ENCODE assay signal across 1 cellular context in the genomic region with DNA sequence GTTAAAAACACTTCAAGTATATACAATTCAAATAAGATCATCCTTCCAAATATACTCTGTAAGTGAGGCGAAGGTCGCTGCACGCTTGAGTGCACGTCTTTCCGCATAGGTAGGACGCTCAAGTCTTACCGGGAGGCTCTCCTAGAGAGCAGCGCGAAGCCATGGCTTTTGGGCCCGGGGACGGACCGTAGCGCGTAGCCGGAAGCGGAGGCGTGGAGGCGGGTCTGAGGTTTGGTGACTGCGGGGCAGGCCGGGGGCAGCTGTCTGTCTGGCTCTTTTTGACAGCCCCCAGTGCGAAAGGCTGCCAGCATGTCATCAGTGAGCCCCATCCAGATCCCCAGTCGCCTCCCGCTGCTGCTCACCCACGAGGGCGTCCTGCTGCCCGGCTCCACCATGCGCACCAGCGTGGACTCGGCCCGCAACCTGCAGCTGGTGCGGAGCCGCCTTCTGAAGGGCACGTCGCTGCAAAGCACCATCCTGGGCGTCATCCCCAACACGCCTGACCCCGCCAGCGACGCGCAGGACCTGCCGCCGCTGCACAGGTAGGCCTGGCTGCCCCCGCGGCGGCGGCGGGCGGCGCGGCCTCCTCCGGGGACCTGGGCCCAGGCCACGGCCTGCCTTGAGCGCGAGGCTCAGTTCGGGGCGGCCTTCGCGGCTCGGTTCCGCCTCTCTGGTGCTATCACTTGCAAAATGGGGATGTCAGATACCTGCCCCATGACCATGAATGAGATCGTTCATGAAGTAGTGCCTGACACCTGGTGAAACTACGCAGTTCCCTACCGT.
TF ChIP-seq lines count a peak whose summit lies in the region.

A gene with protein sequence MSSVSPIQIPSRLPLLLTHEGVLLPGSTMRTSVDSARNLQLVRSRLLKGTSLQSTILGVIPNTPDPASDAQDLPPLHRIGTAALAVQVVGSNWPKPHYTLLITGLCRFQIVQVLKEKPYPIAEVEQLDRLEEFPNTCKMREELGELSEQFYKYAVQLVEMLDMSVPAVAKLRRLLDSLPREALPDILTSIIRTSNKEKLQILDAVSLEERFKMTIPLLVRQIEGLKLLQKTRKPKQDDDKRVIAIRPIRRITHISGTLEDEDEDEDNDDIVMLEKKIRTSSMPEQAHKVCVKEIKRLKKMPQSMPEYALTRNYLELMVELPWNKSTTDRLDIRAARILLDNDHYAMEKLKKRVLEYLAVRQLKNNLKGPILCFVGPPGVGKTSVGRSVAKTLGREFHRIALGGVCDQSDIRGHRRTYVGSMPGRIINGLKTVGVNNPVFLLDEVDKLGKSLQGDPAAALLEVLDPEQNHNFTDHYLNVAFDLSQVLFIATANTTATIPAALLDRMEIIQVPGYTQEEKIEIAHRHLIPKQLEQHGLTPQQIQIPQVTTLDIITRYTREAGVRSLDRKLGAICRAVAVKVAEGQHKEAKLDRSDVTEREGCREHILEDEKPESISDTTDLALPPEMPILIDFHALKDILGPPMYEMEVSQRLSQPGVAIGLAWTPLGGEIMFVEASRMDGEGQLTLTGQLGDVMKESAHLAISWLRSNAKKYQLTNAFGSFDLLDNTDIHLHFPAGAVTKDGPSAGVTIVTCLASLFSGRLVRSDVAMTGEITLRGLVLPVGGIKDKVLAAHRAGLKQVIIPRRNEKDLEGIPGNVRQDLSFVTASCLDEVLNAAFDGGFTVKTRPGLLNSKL (plus strand): TSS at position 221 of the 783 bp plus-strand sequence. CDS start 89 bp downstream, at position 310.

TF ChIP-seq in HepG2, 621 proteins besides CTCF, POLR2A, EP300 and RAD21 (continued from another document and continues in another):
- TF ChIP-seq, protein P1, sequence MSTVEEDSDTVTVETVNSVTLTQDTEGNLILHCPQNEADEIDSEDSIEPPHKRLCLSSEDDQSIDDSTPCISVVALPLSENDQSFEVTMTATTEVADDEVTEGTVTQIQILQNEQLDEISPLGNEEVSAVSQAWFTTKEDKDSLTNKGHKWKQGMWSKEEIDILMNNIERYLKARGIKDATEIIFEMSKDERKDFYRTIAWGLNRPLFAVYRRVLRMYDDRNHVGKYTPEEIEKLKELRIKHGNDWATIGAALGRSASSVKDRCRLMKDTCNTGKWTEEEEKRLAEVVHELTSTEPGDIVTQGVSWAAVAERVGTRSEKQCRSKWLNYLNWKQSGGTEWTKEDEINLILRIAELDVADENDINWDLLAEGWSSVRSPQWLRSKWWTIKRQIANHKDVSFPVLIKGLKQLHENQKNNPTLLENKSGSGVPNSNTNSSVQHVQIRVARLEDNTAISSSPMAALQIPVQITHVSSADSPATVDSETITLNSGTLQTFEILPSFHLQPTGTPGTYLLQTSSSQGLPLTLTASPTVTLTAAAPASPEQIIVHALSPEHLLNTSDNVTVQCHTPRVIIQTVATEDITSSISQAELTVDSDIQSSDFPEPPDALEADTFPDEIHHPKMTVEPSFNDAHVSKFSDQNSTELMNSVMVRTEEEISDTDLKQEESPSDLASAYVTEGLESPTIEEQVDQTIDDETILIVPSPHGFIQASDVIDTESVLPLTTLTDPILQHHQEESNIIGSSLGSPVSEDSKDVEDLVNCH (CRISPR knock-in tag; IDR thresholded peaks at IDR 0.05) = no peak
- TF ChIP-seq, protein P2, sequence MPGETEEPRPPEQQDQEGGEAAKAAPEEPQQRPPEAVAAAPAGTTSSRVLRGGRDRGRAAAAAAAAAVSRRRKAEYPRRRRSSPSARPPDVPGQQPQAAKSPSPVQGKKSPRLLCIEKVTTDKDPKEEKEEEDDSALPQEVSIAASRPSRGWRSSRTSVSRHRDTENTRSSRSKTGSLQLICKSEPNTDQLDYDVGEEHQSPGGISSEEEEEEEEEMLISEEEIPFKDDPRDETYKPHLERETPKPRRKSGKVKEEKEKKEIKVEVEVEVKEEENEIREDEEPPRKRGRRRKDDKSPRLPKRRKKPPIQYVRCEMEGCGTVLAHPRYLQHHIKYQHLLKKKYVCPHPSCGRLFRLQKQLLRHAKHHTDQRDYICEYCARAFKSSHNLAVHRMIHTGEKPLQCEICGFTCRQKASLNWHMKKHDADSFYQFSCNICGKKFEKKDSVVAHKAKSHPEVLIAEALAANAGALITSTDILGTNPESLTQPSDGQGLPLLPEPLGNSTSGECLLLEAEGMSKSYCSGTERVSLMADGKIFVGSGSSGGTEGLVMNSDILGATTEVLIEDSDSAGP (CRISPR knock-in tag; IDR thresholded peaks at IDR 0.05; ENCODE audit: borderline replicate concordance) = peak; percentile 93
- TF ChIP-seq KDM5B (CRISPR knock-in tag; IDR thresholded peaks at IDR 0.05; ENCODE audit: borderline replicate concordance) = peak; percentile 99
- peak; percentile 98 for TF ChIP-seq ZNF331 (CRISPR knock-in tag; IDR thresholded peaks at IDR 0.05)
- TF ChIP-seq TARDBP (CRISPR knock-in tag; IDR thresholded peaks at IDR 0.05) = peak; percentile 94
- peak; percentile 93; the same call in 1 of the 2 replicates for TF ChIP-seq MXD4 (CRISPR knock-in tag; IDR thresholded peaks at IDR 0.05)
- peak; percentile 81 for TF ChIP-seq RELA (CRISPR knock-in tag; IDR thresholded peaks at IDR 0.05)
- TF ChIP-seq, protein P3, sequence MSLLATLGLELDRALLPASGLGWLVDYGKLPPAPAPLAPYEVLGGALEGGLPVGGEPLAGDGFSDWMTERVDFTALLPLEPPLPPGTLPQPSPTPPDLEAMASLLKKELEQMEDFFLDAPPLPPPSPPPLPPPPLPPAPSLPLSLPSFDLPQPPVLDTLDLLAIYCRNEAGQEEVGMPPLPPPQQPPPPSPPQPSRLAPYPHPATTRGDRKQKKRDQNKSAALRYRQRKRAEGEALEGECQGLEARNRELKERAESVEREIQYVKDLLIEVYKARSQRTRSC (CRISPR knock-in tag; IDR thresholded peaks at IDR 0.05; ENCODE audit: low read depth) = no peak
- TF ChIP-seq PCBP2 (optimal IDR thresholded peaks at IDR 0.05; ENCODE audit: low read depth, low read length, poor library complexity, severe bottlenecking) = no peak
- TF ChIP-seq, protein P4, sequence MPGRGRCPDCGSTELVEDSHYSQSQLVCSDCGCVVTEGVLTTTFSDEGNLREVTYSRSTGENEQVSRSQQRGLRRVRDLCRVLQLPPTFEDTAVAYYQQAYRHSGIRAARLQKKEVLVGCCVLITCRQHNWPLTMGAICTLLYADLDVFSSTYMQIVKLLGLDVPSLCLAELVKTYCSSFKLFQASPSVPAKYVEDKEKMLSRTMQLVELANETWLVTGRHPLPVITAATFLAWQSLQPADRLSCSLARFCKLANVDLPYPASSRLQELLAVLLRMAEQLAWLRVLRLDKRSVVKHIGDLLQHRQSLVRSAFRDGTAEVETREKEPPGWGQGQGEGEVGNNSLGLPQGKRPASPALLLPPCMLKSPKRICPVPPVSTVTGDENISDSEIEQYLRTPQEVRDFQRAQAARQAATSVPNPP (CRISPR knock-in tag; IDR thresholded peaks at IDR 0.05) = peak; percentile 72; the same call in 1 of the 2 replicates
- TF ChIP-seq JUN (CRISPR knock-in tag; IDR thresholded peaks at IDR 0.05) = no peak
- TF ChIP-seq ERF (CRISPR knock-in tag; IDR thresholded peaks at IDR 0.05) = peak; percentile 92
- peak; percentile 18; the same call in 1 of the 2 replicates for TF ChIP-seq FOXJ3 (CRISPR knock-in tag; IDR thresholded peaks at IDR 0.05; ENCODE audit: borderline replicate concordance)
- TF ChIP-seq ZNF788 (CRISPR knock-in tag; IDR thresholded peaks at IDR 0.05; ENCODE audit: borderline replicate concordance) = peak; percentile 96
- peak; percentile 71; the same call in 1 of the 2 replicates for TF ChIP-seq ZNF180 (CRISPR knock-in tag; IDR thresholded peaks at IDR 0.05; ENCODE audit: borderline replicate concordance, low read depth)
- TF ChIP-seq, protein P5, sequence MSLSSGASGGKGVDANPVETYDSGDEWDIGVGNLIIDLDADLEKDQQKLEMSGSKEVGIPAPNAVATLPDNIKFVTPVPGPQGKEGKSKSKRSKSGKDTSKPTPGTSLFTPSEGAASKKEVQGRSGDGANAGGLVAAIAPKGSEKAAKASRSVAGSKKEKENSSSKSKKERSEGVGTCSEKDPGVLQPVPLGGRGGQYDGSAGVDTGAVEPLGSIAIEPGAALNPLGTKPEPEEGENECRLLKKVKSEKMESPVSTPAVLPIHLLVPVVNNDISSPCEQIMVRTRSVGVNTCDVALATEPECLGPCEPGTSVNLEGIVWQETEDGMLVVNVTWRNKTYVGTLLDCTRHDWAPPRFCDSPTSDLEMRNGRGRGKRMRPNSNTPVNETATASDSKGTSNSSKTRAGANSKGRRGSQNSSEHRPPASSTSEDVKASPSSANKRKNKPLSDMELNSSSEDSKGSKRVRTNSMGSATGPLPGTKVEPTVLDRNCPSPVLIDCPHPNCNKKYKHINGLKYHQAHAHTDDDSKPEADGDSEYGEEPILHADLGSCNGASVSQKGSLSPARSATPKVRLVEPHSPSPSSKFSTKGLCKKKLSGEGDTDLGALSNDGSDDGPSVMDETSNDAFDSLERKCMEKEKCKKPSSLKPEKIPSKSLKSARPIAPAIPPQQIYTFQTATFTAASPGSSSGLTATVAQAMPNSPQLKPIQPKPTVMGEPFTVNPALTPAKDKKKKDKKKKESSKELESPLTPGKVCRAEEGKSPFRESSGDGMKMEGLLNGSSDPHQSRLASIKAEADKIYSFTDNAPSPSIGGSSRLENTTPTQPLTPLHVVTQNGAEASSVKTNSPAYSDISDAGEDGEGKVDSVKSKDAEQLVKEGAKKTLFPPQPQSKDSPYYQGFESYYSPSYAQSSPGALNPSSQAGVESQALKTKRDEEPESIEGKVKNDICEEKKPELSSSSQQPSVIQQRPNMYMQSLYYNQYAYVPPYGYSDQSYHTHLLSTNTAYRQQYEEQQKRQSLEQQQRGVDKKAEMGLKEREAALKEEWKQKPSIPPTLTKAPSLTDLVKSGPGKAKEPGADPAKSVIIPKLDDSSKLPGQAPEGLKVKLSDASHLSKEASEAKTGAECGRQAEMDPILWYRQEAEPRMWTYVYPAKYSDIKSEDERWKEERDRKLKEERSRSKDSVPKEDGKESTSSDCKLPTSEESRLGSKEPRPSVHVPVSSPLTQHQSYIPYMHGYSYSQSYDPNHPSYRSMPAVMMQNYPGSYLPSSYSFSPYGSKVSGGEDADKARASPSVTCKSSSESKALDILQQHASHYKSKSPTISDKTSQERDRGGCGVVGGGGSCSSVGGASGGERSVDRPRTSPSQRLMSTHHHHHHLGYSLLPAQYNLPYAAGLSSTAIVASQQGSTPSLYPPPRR (CRISPR knock-in tag; IDR thresholded peaks at IDR 0.05; ENCODE audit: borderline replicate concordance) = peak; percentile 66
- no peak for TF ChIP-seq ZNF615 (CRISPR knock-in tag; IDR thresholded peaks at IDR 0.05; ENCODE audit: borderline replicate concordance)
- peak; percentile 87 for TF ChIP-seq HOXD1 (CRISPR knock-in tag; IDR thresholded peaks at IDR 0.05)
- TF ChIP-seq DNMT1 (CRISPR knock-in tag; IDR thresholded peaks at IDR 0.05) = peak; percentile 96; the same call in 1 of the 2 replicates
- TF ChIP-seq IRX3 (CRISPR knock-in tag; IDR thresholded peaks at IDR 0.05; ENCODE audit: borderline replicate concordance, low read depth) = peak; percentile 84; the same call in 1 of the 2 replicates
- TF ChIP-seq, protein P6, sequence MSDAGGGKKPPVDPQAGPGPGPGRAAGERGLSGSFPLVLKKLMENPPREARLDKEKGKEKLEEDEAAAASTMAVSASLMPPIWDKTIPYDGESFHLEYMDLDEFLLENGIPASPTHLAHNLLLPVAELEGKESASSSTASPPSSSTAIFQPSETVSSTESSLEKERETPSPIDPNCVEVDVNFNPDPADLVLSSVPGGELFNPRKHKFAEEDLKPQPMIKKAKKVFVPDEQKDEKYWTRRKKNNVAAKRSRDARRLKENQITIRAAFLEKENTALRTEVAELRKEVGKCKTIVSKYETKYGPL (CRISPR knock-in tag; IDR thresholded peaks at IDR 0.05) = peak; percentile 34; the same call in 1 of the 2 replicates
- peak; percentile 68; the same call in 1 of the 2 replicates for TF ChIP-seq MAZ (IDR thresholded peaks at IDR 0.05; ENCODE audit: borderline replicate concordance, low read depth, low read length)
- TF ChIP-seq MAZ (CRISPR knock-in tag; IDR thresholded peaks at IDR 0.05; ENCODE audit: low read depth) = peak; percentile 95
- TF ChIP-seq ATF7-NPFF (CRISPR knock-in tag; IDR thresholded peaks at IDR 0.05; ENCODE audit: low read depth) = peak; percentile 96
- no peak for TF ChIP-seq ZNF550 (CRISPR knock-in tag; IDR thresholded peaks at IDR 0.05; ENCODE audit: borderline replicate concordance)
- no peak; the same call in 1 of the 2 replicates for TF ChIP-seq ZSCAN29 (CRISPR knock-in tag; conservative IDR thresholded peaks at IDR 0.05)
- TF ChIP-seq, protein P7, sequence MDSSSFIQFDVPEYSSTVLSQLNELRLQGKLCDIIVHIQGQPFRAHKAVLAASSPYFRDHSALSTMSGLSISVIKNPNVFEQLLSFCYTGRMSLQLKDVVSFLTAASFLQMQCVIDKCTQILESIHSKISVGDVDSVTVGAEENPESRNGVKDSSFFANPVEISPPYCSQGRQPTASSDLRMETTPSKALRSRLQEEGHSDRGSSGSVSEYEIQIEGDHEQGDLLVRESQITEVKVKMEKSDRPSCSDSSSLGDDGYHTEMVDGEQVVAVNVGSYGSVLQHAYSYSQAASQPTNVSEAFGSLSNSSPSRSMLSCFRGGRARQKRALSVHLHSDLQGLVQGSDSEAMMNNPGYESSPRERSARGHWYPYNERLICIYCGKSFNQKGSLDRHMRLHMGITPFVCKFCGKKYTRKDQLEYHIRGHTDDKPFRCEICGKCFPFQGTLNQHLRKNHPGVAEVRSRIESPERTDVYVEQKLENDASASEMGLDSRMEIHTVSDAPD (CRISPR knock-in tag; IDR thresholded peaks at IDR 0.05) = peak; percentile 74
- TF ChIP-seq, protein P8, sequence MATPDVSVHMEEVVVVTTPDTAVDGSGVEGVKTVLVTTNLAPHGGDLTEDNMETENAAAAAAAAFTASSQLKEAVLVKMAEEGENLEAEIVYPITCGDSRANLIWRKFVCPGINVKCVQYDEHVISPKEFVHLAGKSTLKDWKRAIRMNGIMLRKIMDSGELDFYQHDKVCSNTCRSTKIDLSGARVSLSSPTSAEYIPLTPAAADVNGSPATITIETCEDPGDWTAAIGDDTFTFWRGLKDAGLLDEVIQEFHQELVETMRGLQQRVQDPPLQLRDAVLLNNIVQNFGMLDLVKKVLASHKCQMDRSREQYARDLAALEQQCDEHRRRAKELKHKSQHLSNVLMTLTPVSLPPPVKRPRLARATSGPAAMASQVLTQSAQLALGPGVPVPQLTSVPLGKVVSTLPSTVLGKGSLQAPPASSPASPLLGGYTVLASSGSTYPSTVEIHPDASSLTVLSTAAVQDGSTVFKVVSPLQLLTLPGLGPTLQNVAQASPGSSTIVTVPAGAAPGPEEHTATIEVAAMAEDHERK (CRISPR knock-in tag; IDR thresholded peaks at IDR 0.05; ENCODE audit: low read depth) = peak; percentile 79
- no peak for TF ChIP-seq ZNF251 (CRISPR knock-in tag; IDR thresholded peaks at IDR 0.05)
- TF ChIP-seq RARG (CRISPR knock-in tag; IDR thresholded peaks at IDR 0.05; ENCODE audit: low read depth) = peak; percentile 68; the same call in 1 of the 2 replicates
- TF ChIP-seq, protein P9, sequence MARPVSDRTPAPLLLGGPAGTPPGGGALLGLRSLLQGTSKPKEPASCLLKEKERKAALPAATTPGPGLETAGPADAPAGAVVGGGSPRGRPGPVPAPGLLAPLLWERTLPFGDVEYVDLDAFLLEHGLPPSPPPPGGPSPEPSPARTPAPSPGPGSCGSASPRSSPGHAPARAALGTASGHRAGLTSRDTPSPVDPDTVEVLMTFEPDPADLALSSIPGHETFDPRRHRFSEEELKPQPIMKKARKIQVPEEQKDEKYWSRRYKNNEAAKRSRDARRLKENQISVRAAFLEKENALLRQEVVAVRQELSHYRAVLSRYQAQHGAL (CRISPR knock-in tag; IDR thresholded peaks at IDR 0.05; ENCODE audit: not compliant biosample characterization) = no peak
- TF ChIP-seq RNF2 (conservative IDR thresholded peaks at IDR 0.05; ENCODE audit: low read depth) = peak; percentile 94
